In the genomic region with DNA sequence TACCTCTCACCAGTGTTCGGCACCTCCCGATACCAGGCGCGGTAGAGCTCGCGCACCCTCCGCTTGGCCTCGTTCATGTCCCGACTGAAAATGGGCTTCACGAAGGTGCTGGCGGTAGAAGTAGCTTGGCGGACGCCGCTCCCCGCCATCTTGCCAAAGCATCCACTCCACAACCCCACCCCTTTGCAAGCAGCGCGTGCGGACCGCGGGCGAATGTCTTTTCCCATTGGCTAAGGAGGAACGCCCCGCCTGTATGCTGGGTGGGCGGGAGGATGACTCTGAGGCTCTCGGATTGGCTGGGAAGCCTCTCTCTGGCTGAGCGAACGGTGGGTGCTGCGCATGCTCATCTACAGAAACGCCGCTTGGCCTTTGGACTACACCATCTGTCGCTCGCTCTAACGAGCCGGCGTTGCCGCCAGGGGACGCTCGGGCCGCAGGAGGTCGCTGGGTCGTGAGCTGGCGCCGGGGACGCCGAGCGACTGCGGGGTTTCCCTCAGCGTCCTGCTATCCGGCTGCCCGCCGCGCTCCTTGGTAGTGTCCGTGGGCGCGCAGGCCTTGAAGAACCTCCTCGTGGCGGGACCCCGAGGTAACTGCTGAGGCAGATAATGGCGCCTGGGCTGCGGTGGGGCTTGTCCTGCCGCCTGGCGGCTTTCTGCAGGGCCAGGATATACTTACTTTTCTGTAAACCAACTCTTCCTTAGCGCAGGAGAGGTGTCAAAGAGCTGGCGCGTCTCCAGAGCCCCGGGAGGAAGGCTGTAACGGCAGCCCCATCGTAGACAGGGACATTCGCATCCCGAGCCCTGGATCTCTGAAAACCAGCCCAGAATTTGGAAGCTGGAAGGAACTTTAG, we compare ENCODE assay signal across 1 cellular context.
TF ChIP-seq lines count a peak whose summit lies in the region.

Gene NDUFA6 (minus strand): TSS at position 177 of the 850 bp plus-strand sequence. CDS start 28 bp downstream, at position 149.

TF ChIP-seq in K562, 482 proteins besides CTCF, POLR2A, EP300 and RAD21 (continued from another document and continues in another):
- TF ChIP-seq DEAF1 (CRISPR knock-in tag; IDR thresholded peaks at IDR 0.05) (peak; percentile 57; the same call in 1 of the 2 replicates), ZBTB5 (IDR thresholded peaks at IDR 0.05) (no peak), TARDBP (IDR thresholded peaks at IDR 0.05) (no peak), LCOR (CRISPR knock-in tag; IDR thresholded peaks at IDR 0.05) (peak; percentile 79), RNF2 (IDR thresholded peaks at IDR 0.05) (no peak), ZFP30 (CRISPR knock-in tag; IDR thresholded peaks at IDR 0.05; ENCODE audit: borderline replicate concordance) (no peak), ETS2 (tag; IDR thresholded peaks at IDR 0.05; ENCODE audit: borderline replicate concordance, poor library complexity, severe bottlenecking) (no peak), HNRNPH1 (optimal IDR thresholded peaks at IDR 0.05; ENCODE audit: low read depth, low read length) (no peak), ATF1 (CRISPR knock-in tag; IDR thresholded peaks at IDR 0.05) (no peak), ATF1 (tag; IDR thresholded peaks at IDR 0.05) (peak; percentile 20), FOXP1 (CRISPR knock-in tag; IDR thresholded peaks at IDR 0.05) (0 out of 2 replicates have a peak, but pooled peaks have one; percentile 73), MEF2A (IDR thresholded peaks at IDR 0.05; ENCODE audit: control insufficient read depth, low read depth, low read length) (no peak), ZNF644 (tag; IDR thresholded peaks at IDR 0.05; ENCODE audit: low read depth) (no peak), IRF2 (CRISPR knock-in tag; IDR thresholded peaks at IDR 0.05) (no peak), STAG1 (CRISPR knock-in tag; IDR thresholded peaks at IDR 0.05; ENCODE audit: borderline replicate concordance) (no peak), CREB1 (IDR thresholded peaks at IDR 0.05) (no peak), CREB1 (CRISPR knock-in tag; IDR thresholded peaks at IDR 0.05) (peak; percentile 62; the same call in 1 of the 2 replicates), ZNF717 (CRISPR knock-in tag; IDR thresholded peaks at IDR 0.05) (no peak), CBX8 (IDR thresholded peaks at IDR 0.05; ENCODE audit: borderline replicate concordance, extremely low read depth, low read depth, low read length, poor library complexity, severe bottlenecking) (no peak), ZNF780A (CRISPR knock-in tag; IDR thresholded peaks at IDR 0.05) (no peak), NFATC3 (IDR thresholded peaks at IDR 0.05) (no peak), CSDE1 (IDR thresholded peaks at IDR 0.05) (no peak), ZBED1 (IDR thresholded peaks at IDR 0.05) (no peak), TCF7L2 (IDR thresholded peaks at IDR 0.05; ENCODE audit: low read depth, low read length) (no peak), STAT6 (CRISPR knock-in tag; IDR thresholded peaks at IDR 0.05) (no peak), POLR3A (IDR thresholded peaks at IDR 0.05; ENCODE audit: borderline replicate concordance, extremely low read depth, insufficient read depth, insufficient read length) (no peak), MCM2 (IDR thresholded peaks at IDR 0.05; ENCODE audit: low read depth) (no peak), DPF2 (IDR thresholded peaks at IDR 0.05) (no peak), NRF1 (conservative IDR thresholded peaks at IDR 0.05 in 1 of 2, IDR thresholded peaks at IDR 0.05 in 1 of 2) (peak; percentile 98 to 99), FOXO4 (CRISPR knock-in tag; IDR thresholded peaks at IDR 0.05) (no peak), ZNF583 (CRISPR knock-in tag; IDR thresholded peaks at IDR 0.05) (no peak)
- TF ChIP-seq, protein P1, sequence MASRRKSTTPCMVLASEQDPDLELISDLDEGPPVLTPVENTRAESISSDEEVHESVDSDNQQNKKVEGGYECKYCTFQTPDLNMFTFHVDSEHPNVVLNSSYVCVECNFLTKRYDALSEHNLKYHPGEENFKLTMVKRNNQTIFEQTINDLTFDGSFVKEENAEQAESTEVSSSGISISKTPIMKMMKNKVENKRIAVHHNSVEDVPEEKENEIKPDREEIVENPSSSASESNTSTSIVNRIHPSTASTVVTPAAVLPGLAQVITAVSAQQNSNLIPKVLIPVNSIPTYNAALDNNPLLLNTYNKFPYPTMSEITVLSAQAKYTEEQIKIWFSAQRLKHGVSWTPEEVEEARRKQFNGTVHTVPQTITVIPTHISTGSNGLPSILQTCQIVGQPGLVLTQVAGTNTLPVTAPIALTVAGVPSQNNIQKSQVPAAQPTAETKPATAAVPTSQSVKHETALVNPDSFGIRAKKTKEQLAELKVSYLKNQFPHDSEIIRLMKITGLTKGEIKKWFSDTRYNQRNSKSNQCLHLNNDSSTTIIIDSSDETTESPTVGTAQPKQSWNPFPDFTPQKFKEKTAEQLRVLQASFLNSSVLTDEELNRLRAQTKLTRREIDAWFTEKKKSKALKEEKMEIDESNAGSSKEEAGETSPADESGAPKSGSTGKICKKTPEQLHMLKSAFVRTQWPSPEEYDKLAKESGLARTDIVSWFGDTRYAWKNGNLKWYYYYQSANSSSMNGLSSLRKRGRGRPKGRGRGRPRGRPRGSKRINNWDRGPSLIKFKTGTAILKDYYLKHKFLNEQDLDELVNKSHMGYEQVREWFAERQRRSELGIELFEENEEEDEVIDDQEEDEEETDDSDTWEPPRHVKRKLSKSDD (conservative IDR thresholded peaks at IDR 0.05; ENCODE audit: low read length): no peak
- TF ChIP-seq, protein P2, sequence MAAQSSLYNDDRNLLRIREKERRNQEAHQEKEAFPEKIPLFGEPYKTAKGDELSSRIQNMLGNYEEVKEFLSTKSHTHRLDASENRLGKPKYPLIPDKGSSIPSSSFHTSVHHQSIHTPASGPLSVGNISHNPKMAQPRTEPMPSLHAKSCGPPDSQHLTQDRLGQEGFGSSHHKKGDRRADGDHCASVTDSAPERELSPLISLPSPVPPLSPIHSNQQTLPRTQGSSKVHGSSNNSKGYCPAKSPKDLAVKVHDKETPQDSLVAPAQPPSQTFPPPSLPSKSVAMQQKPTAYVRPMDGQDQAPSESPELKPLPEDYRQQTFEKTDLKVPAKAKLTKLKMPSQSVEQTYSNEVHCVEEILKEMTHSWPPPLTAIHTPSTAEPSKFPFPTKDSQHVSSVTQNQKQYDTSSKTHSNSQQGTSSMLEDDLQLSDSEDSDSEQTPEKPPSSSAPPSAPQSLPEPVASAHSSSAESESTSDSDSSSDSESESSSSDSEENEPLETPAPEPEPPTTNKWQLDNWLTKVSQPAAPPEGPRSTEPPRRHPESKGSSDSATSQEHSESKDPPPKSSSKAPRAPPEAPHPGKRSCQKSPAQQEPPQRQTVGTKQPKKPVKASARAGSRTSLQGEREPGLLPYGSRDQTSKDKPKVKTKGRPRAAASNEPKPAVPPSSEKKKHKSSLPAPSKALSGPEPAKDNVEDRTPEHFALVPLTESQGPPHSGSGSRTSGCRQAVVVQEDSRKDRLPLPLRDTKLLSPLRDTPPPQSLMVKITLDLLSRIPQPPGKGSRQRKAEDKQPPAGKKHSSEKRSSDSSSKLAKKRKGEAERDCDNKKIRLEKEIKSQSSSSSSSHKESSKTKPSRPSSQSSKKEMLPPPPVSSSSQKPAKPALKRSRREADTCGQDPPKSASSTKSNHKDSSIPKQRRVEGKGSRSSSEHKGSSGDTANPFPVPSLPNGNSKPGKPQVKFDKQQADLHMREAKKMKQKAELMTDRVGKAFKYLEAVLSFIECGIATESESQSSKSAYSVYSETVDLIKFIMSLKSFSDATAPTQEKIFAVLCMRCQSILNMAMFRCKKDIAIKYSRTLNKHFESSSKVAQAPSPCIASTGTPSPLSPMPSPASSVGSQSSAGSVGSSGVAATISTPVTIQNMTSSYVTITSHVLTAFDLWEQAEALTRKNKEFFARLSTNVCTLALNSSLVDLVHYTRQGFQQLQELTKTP (IDR thresholded peaks at IDR 0.05; ENCODE audit: low read depth in 1 of 2, partially characterized antibody in 2 of 2): no peak
- TF ChIP-seq, protein P3, sequence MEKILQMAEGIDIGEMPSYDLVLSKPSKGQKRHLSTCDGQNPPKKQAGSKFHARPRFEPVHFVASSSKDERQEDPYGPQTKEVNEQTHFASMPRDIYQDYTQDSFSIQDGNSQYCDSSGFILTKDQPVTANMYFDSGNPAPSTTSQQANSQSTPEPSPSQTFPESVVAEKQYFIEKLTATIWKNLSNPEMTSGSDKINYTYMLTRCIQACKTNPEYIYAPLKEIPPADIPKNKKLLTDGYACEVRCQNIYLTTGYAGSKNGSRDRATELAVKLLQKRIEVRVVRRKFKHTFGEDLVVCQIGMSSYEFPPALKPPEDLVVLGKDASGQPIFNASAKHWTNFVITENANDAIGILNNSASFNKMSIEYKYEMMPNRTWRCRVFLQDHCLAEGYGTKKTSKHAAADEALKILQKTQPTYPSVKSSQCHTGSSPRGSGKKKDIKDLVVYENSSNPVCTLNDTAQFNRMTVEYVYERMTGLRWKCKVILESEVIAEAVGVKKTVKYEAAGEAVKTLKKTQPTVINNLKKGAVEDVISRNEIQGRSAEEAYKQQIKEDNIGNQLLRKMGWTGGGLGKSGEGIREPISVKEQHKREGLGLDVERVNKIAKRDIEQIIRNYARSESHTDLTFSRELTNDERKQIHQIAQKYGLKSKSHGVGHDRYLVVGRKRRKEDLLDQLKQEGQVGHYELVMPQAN (IDR thresholded peaks at IDR 0.05; ENCODE audit: borderline replicate concordance): no peak; the same call in 1 of the 2 replicates
- TF ChIP-seq, protein P4, sequence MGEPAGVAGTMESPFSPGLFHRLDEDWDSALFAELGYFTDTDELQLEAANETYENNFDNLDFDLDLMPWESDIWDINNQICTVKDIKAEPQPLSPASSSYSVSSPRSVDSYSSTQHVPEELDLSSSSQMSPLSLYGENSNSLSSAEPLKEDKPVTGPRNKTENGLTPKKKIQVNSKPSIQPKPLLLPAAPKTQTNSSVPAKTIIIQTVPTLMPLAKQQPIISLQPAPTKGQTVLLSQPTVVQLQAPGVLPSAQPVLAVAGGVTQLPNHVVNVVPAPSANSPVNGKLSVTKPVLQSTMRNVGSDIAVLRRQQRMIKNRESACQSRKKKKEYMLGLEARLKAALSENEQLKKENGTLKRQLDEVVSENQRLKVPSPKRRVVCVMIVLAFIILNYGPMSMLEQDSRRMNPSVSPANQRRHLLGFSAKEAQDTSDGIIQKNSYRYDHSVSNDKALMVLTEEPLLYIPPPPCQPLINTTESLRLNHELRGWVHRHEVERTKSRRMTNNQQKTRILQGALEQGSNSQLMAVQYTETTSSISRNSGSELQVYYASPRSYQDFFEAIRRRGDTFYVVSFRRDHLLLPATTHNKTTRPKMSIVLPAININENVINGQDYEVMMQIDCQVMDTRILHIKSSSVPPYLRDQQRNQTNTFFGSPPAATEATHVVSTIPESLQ (CRISPR knock-in tag; IDR thresholded peaks at IDR 0.05): peak; percentile 93; the same call in 1 of the 2 replicates
- TF ChIP-seq, protein P5, sequence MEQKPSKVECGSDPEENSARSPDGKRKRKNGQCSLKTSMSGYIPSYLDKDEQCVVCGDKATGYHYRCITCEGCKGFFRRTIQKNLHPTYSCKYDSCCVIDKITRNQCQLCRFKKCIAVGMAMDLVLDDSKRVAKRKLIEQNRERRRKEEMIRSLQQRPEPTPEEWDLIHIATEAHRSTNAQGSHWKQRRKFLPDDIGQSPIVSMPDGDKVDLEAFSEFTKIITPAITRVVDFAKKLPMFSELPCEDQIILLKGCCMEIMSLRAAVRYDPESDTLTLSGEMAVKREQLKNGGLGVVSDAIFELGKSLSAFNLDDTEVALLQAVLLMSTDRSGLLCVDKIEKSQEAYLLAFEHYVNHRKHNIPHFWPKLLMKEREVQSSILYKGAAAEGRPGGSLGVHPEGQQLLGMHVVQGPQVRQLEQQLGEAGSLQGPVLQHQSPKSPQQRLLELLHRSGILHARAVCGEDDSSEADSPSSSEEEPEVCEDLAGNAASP (IDR thresholded peaks at IDR 0.05): no peak
